Comparison of ENCODE assay signal across 11 cellular contexts in the genomic region with DNA sequence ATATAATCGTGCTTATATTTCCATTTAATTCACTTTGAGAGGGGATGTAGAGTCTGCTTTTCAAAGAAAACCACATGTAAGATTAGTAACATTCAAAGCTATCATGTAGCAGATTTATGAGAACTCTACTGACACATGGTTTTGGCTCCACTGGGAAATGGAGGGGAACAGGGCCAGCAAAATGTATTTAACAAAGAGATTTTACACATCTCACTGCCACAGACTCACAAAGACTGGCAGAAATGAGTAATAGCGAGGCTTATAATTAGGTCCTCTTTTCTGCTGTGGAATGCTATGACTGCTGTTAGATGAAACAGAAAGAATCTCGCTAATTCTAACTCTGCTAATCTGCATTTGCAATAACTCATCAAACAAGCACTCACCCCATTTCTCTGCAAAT. TPM values are rescaled to one million over a fixed set of nuclear protein-coding genes. Genes with fewer than 3 reads are reported as not detected.
DNase-seq lines count a peak whose midpoint lies in the region; ATAC-seq and TF ChIP-seq lines count a peak whose summit lies in the region.
"Had no signal": no experiment of that assay in that cellular context is flagged by ENCODE, and none has a peak within 500 bp of the region (broad histone marks: within the 10 kb centered on the region; RNA-seq: fewer than 3 reads in every experiment).

No MANE protein-coding gene starts in this region.

- POLR2A ChIA-PET in SK-N-SH (lab: Yijun Ruan, JAX), result no interaction called here

- no peak overlapping the region for H4K8ac ChIP-seq in mesenchymal stem cell (ENCODE audit: low read length)

- peaks cover 16 to 17% of the 10 kb centered on the region in 2 experiments for H3K36me3 ChIP-seq in SK-N-SH (replicated peaks in 1 of 2; ENCODE audit: control insufficient read depth in 1 of 2, insufficient read depth in 2 of 2, low read length in 1 of 2)
- peaks cover 35 to 42% of the 10 kb centered on the region in 2 experiments for H3K36me3 ChIP-seq in mesenchymal stem cell (ENCODE audit: control insufficient read depth in 1 of 2, insufficient read depth in 2 of 2, low read depth in 1 of 2, low read length in 2 of 2)
- H3K36me3 ChIP-seq: cardiac muscle cell had no signal

- H3K18ac ChIP-seq in mesenchymal stem cell (ENCODE audit: low read depth in 1 of 2, low read length in 2 of 2), result no peak overlapping the region

- peaks cover 8 to 28% of the 10 kb centered on the region in 2 experiments; a peak in 3 of 4 replicates for H3K4me1 ChIP-seq in SK-N-SH (ENCODE audit: control insufficient read depth in 1 of 2, insufficient read depth in 2 of 2, low read depth in 1 of 2, low read length in 1 of 2)
- peaks cover 27% of the 10 kb centered on the region for H3K4me1 ChIP-seq in mesenchymal stem cell (ENCODE audit: control insufficient read depth, insufficient read depth, low read depth, low read length)

- H3K79me1 ChIP-seq in mesenchymal stem cell (replicated peaks; ENCODE audit: low read length, poor library complexity, severe bottlenecking), result peaks cover 2% of the 10 kb centered on the region

- peak overlapping the region; percentile 74 for H3K4me2 ChIP-seq in SK-N-SH
- H3K4me2 ChIP-seq in mesenchymal stem cell (ENCODE audit: low read length, poor library complexity, severe bottlenecking), result no peak overlapping the region

- peaks cover 28% of the 10 kb centered on the region for H3F3A ChIP-seq in SK-N-SH (replicated peaks; ENCODE audit: insufficient read depth)

- TF ChIP-seq RAD21 in SK-N-SH (IDR thresholded peaks at IDR 0.05; ENCODE audit: low read length), result no peak

- peaks cover 61% of the 10 kb centered on the region for H4K20me1 ChIP-seq in SK-N-SH (ENCODE audit: insufficient read depth)

- H3K9me2 ChIP-seq in SK-N-SH, result no peaks in the 10 kb centered on the region

- H3K27ac ChIP-seq in SK-N-SH (ENCODE audit: low read depth in 2 of 2, low read length in 1 of 2), result peak overlapping the region in 1 of 2 experiments; percentile 67; a peak in 2 of 4 replicates
- H3K27ac ChIP-seq in mesenchymal stem cell (ENCODE audit: low read length, poor library complexity, severe bottlenecking), result peak overlapping the region; percentile 24
- H3K27ac ChIP-seq: cardiac muscle cell had no signal

- no peaks in the 10 kb centered on the region for H3K9me3 ChIP-seq in SK-N-SH
- no peaks in the 10 kb centered on the region for H3K9me3 ChIP-seq in mesenchymal stem cell (ENCODE audit: control insufficient read depth, low read length)

- no peak overlapping the region for H4K91ac ChIP-seq in mesenchymal stem cell (ENCODE audit: low read length)

- H3K23ac ChIP-seq in mesenchymal stem cell (ENCODE audit: low read length in 2 of 2), result no peak overlapping the region

- peaks cover 88% of the 10 kb centered on the region for H3K79me2 ChIP-seq in SK-N-SH (ENCODE audit: insufficient read depth)

- WGBS in SK-N-SH (ENCODE audit: low lambda C conversion rate), result 21% methylated on average over 3 of the region's 3 CpGs
- WGBS in mesenchymal stem cell, result 100% methylated on average over 1 of the region's 3 CpGs

- no peak overlapping the region for H2BK15ac ChIP-seq in mesenchymal stem cell (ENCODE audit: low read depth, poor library complexity, severe bottlenecking)

- H2BK120ac ChIP-seq in mesenchymal stem cell (ENCODE audit: low read depth, low read length), result no peak overlapping the region

- CTCF ChIA-PET in SK-N-SH (lab: Yijun Ruan, JAX), result no interaction called here

- TF ChIP-seq EP300 in SK-N-SH (IDR thresholded peaks at IDR 0.05; ENCODE audit: borderline replicate concordance in 1 of 2, low read depth in 1 of 2, low read length in 1 of 2), result peak in 1 of 2 experiments; percentile 78; a peak in 2 of 4 replicates

- H2AFZ ChIP-seq in SK-N-SH (ENCODE audit: low read depth), result no peak overlapping the region
- no peak overlapping the region for H2AFZ ChIP-seq in mesenchymal stem cell (ENCODE audit: low read depth, low read length)

- H3K27me3 ChIP-seq in SK-N-SH (ENCODE audit: insufficient read depth), result no peaks in the 10 kb centered on the region
- no peaks in the 10 kb centered on the region for H3K27me3 ChIP-seq in mesenchymal stem cell (ENCODE audit: control insufficient read depth in 1 of 2, insufficient read depth in 1 of 2, low read length in 2 of 2)
- H3K27me3 ChIP-seq: cardiac muscle cell had no signal

- H2BK5ac ChIP-seq in mesenchymal stem cell (ENCODE audit: low read depth, low read length, poor library complexity, severe bottlenecking), result no peak overlapping the region

- no peak for TF ChIP-seq CTCF in SK-N-SH (IDR thresholded peaks at IDR 0.05)

- H2BK12ac ChIP-seq in mesenchymal stem cell (ENCODE audit: low read length in 2 of 2), result no peak overlapping the region

- H3K9ac ChIP-seq in SK-N-SH (peak overlapping the region; percentile 13; the same call in 1 of the 2 replicates), mesenchymal stem cell (ENCODE audit: low read length) (peak overlapping the region; percentile 20)

- peak; percentile 42 for DNase-seq in GM04504 (ENCODE audit: low read depth)
- no peak for DNase-seq in SK-N-SH
- DNase-seq in mesenchymal stem cell, result no peak
- DNase-seq in SHP77 treated with DMSO at 0.1 percent for 48 hours (lab: John Stamatoyannopoulos, UW), result no peak
- DNase-seq in cerebellar nuclear complex (lab: John Stamatoyannopoulos, UW), result no peak
- no peak for DNase-seq in NCI-H1436 treated with DMSO at 0.1 percent for 48 hours (lab: John Stamatoyannopoulos, UW)
- DNase-seq in stimulated activated CD4-positive, alpha-beta T cell treated with anti-CD3 and anti-CD28 coated beads, Interleukin-2, amount 100 ng/mL, for 24 hours, result no peak
- DNase-seq: T-helper 9 cell had no signal

- no peak overlapping the region for H3K4ac ChIP-seq in mesenchymal stem cell (ENCODE audit: low read depth in 1 of 2, low read length in 2 of 2)

- peak overlapping the region in 1 of 2 experiments; percentile 8; a peak in 1 of 4 replicates for H3K4me3 ChIP-seq in SK-N-SH (ENCODE audit: low read depth in 2 of 2, low read length in 1 of 2)
- H3K4me3 ChIP-seq in mesenchymal stem cell (ENCODE audit: insufficient read depth in 1 of 2, low read depth in 1 of 2, low read length in 2 of 2), result no peak overlapping the region
- H3K4me3 ChIP-seq: cardiac muscle cell had no signal

- ATAC-seq in GM21619 (IDR thresholded peaks at IDR 0.05; ENCODE audit: unreplicated experiment), result peak; percentile 24
- ATAC-seq: right cardiac atrium had no signal

- H2AK5ac ChIP-seq in mesenchymal stem cell (ENCODE audit: low read length, severe bottlenecking), result no peak overlapping the region

- H3K14ac ChIP-seq in mesenchymal stem cell (ENCODE audit: low read length in 2 of 2), result no peak overlapping the region

TF ChIP-seq in SK-N-SH, 30 proteins besides CTCF, POLR2A, EP300 and RAD21 (continues in another document):
- TF ChIP-seq TAF1 (IDR thresholded peaks at IDR 0.05; ENCODE audit: borderline replicate concordance, low read depth, low read length) (0 out of 2 replicates have a peak, but pooled peaks have one; percentile 28), FOXM1 (IDR thresholded peaks at IDR 0.05; ENCODE audit: low read depth) (peak; percentile 80), NFIC (IDR thresholded peaks at IDR 0.05; ENCODE audit: borderline replicate concordance) (peak; percentile 82), EZH2phosphoT487 (IDR thresholded peaks at IDR 0.05; ENCODE audit: borderline replicate concordance, low read depth) (no peak), TCF12 (IDR thresholded peaks at IDR 0.05) (peak; percentile 90)
- TF ChIP-seq, protein P1, sequence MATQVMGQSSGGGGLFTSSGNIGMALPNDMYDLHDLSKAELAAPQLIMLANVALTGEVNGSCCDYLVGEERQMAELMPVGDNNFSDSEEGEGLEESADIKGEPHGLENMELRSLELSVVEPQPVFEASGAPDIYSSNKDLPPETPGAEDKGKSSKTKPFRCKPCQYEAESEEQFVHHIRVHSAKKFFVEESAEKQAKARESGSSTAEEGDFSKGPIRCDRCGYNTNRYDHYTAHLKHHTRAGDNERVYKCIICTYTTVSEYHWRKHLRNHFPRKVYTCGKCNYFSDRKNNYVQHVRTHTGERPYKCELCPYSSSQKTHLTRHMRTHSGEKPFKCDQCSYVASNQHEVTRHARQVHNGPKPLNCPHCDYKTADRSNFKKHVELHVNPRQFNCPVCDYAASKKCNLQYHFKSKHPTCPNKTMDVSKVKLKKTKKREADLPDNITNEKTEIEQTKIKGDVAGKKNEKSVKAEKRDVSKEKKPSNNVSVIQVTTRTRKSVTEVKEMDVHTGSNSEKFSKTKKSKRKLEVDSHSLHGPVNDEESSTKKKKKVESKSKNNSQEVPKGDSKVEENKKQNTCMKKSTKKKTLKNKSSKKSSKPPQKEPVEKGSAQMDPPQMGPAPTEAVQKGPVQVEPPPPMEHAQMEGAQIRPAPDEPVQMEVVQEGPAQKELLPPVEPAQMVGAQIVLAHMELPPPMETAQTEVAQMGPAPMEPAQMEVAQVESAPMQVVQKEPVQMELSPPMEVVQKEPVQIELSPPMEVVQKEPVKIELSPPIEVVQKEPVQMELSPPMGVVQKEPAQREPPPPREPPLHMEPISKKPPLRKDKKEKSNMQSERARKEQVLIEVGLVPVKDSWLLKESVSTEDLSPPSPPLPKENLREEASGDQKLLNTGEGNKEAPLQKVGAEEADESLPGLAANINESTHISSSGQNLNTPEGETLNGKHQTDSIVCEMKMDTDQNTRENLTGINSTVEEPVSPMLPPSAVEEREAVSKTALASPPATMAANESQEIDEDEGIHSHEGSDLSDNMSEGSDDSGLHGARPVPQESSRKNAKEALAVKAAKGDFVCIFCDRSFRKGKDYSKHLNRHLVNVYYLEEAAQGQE (IDR thresholded peaks at IDR 0.05; ENCODE audit: low read depth, low read length), result no peak
- TF ChIP-seq, protein P2, sequence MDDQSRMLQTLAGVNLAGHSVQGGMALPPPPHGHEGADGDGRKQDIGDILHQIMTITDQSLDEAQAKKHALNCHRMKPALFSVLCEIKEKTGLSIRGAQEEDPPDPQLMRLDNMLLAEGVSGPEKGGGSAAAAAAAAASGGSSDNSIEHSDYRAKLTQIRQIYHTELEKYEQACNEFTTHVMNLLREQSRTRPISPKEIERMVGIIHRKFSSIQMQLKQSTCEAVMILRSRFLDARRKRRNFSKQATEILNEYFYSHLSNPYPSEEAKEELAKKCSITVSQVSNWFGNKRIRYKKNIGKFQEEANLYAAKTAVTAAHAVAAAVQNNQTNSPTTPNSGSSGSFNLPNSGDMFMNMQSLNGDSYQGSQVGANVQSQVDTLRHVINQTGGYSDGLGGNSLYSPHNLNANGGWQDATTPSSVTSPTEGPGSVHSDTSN (IDR thresholded peaks at IDR 0.05), result peak; percentile 94

RNA-seq across cellular contexts. Expression of a gene that starts 4.5 kb away (rescaled TPM):
- 60.3 and 78.2 TPM in 2 replicates for polyA plus RNA-seq in SK-N-SH (2012; rRNA removed)
- 94.3 and 110 TPM in 2 replicates for polyA plus RNA-seq in SK-N-SH (2012; cell fraction: cytosol; rRNA removed)
- polyA plus RNA-seq in SK-N-SH (2012; cell fraction: nucleus; rRNA removed), result 49.0 and 49.4 TPM in 2 replicates
- polyA plus RNA-seq in mesenchymal stem cell (2013, experiment 1 of 2), result 137 TPM
- 136 TPM for polyA plus RNA-seq in mesenchymal stem cell (2013, experiment 2 of 2)
